10 cellular contexts compared by ENCODE assay signal in the genomic region with DNA sequence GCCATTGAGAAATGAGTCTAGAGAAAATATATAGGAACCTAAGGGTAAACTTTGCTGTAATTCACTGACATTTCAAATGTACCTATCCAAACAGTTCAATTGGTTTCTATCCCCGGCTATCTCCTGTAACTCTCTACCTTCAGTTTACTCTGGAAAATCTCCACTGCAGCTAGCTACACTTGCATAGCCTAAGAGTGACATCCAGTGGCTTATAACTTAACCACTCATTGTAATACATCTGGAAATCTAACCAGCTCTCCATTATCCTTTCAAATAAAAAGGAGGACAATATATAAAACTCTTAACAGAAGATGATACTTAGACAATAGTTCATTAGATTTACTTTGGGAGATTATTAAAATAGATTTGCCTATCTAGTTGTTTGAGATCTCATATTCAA. TPM values are rescaled to one million over a fixed set of nuclear protein-coding genes. Genes with fewer than 3 reads are reported as not detected.
A peak's percentile ranks its signal among the peaks of the same experiment; 100 is the strongest.
DNase-seq lines count a peak whose midpoint lies in the region; ATAC-seq, FAIRE-seq and TF ChIP-seq lines count a peak whose summit lies in the region.
"Had no signal": no experiment of that assay in that cellular context is flagged by ENCODE, and none has a peak within 500 bp of the region (broad histone marks: within the 10 kb centered on the region; RNA-seq: fewer than 3 reads in every experiment).

No MANE protein-coding gene starts in this region.

- peaks cover 74% of the 10 kb centered on the region for H3K27me3 Mint-ChIP-seq in T-helper 17 cell

- H3K36me3 ChIP-seq in small intestine (ENCODE audit: control insufficient read depth in 2 of 2, insufficient read depth in 2 of 2, low read length in 2 of 2) (no peaks in the 10 kb centered on the region), MG63 (no peaks in the 10 kb centered on the region)

- FAIRE-seq in small intestine (lab: Jason Lieb, UNC): no peak

- no peak overlapping the region for H3K27ac ChIP-seq in foreskin keratinocyte
- H3K27ac ChIP-seq in small intestine (ENCODE audit: low read depth in 1 of 2, low read length in 1 of 2): no peak overlapping the region
- H3K27ac ChIP-seq: 22Rv1 had no signal

- H3K36me3 Mint-ChIP-seq in T-helper 17 cell (ENCODE audit: low read depth): no peaks in the 10 kb centered on the region

- H3K9me3 ChIP-seq in small intestine (ENCODE audit: control insufficient read depth, low read depth) (no peaks in the 10 kb centered on the region), T-helper 17 cell (ENCODE audit: control insufficient read depth, low read length, poor library complexity, severe bottlenecking) (no peaks in the 10 kb centered on the region), MG63 (no peaks in the 10 kb centered on the region)

- H3K27me3 ChIP-seq in foreskin keratinocyte (peaks cover 33% of the 10 kb centered on the region), small intestine (ENCODE audit: control insufficient read depth in 2 of 2, insufficient read depth in 2 of 2, low read length in 2 of 2) (no peaks in the 10 kb centered on the region), MG63 (no peaks in the 10 kb centered on the region)

- H3K4me3 Mint-ChIP-seq in T-helper 17 cell: no peak overlapping the region

- WGBS in small intestine, 3 donors: 17 to 25% (median 18%) methylated on average over 1 of the region's 1 CpG

- TF ChIP-seq CTCF in foreskin keratinocyte (conservative IDR thresholded peaks at IDR 0.05): peak; percentile 72

- H3K4me1 Mint-ChIP-seq in T-helper 17 cell: no peaks in the 10 kb centered on the region

- peak; percentile 39 for ATAC-seq in foreskin keratinocyte
- no peak for ATAC-seq in T-helper 17 cell

- no peak overlapping the region for H3K27ac Mint-ChIP-seq in T-helper 17 cell

- H3K4me3 ChIP-seq in small intestine (ENCODE audit: low read depth in 1 of 2, low read length in 2 of 2) (no peak overlapping the region), MG63 (no peak overlapping the region)

- DNase-seq in DMS 273 (lab: John Stamatoyannopoulos, UW; ENCODE audit: unreplicated experiment): peak; percentile 70
- no peak for DNase-seq in DMS 273 treated with DMSO at 0.1 percent for 48 hours (lab: John Stamatoyannopoulos, UW)
- peak; percentile 64 for DNase-seq in RPMI7951 (ENCODE audit: low read depth)
- peak in 1 of 2 donors; percentile 43 for DNase-seq in foreskin keratinocyte
- peak; percentile 27 for DNase-seq in small intestine
- DNase-seq in T-helper 17 cell: no peak
- DNase-seq in SHP77 (lab: John Stamatoyannopoulos, UW): no peak
- no peak for DNase-seq in MG63
- DNase-seq: effector memory CD4-positive, alpha-beta T cell had no signal

- H3K4me1 ChIP-seq in foreskin keratinocyte (peaks cover 2% of the 10 kb centered on the region), small intestine (ENCODE audit: control insufficient read depth in 2 of 2, insufficient read depth in 1 of 2, low read depth in 1 of 2, low read length in 1 of 2) (no peaks in the 10 kb centered on the region)

RNA-seq across cellular contexts. Expression of a gene that starts 35.3 kb away (rescaled TPM):
- 87.6 and 114 TPM in 2 replicates for total RNA-seq in RPMI7951 (2014; rRNA removed; shearing (Covaris generic))
- total RNA-seq in foreskin keratinocyte: 34.3 and 37.2 TPM in 2 replicates
- polyA plus RNA-seq in foreskin keratinocyte: 11.5 and 14.5 TPM in 2 replicates
- polyA plus RNA-seq in small intestine: 10 to 100 TPM in 1 of 3 donors, 1 to 10 TPM in 2; 2.2 to 13.2 (median 6.2) TPM
- total RNA-seq in T-helper 17 cell: 1 to 10 TPM; 5.5 to 6.0 TPM
- 22.4 and 65.6 TPM in 2 replicates for total RNA-seq in MG63 (2014; rRNA removed; shearing (Covaris generic); ENCODE audit: low replicate concordance)

Comparison
In these comparisons a context has a peak if more than half of its experiments do, and no peak if none do; other contexts are left out.
1. DNase-seq: peak in DMS 273 (single experiment), RPMI7951 (single experiment) and small intestine (single experiment); none in DMS 273 treated with DMSO at 0.1 percent for 48 hours (single experiment), T-helper 17 cell (0 of 3), SHP77 (0 of 2) and MG63 (single experiment).